Comparison of ENCODE assay signal across 6 cellular contexts in genomic region chr20:64055893-64056638, GRCh38. TPM values are rescaled to one million over a fixed set of nuclear protein-coding genes. Genes with fewer than 3 reads are reported as not detected.
DNase-seq lines count a peak whose midpoint lies in the region; ATAC-seq and TF ChIP-seq lines count a peak whose summit lies in the region.

No MANE protein-coding gene starts in this region.

- DNase-seq in NCI-H226 (peak; percentile 45), glomerular visceral epithelial cell (ENCODE audit: extremely low spot score) (peak; percentile 64), suprapubic skin (ENCODE audit: low spot score in 2 of 2) (no peak), NCI-H2227 (lab: John Stamatoyannopoulos, UW; ENCODE audit: unreplicated experiment) (no peak), mucosa of descending colon (no peak)

- TF ChIP-seq EP300 in suprapubic skin (IDR thresholded peaks at IDR 0.05) = no peak

- peak overlapping the region; percentile 62 for H3K27ac ChIP-seq in suprapubic skin

- intact Hi-C loops in mucosa of descending colon (cut with DNase I, micrococcal nuclease) = no loop called here

- ATAC-seq in HG03139 (IDR thresholded peaks at IDR 0.05; ENCODE audit: unreplicated experiment) (no peak), mucosa of descending colon (no peak)

- TF ChIP-seq CTCF in suprapubic skin (IDR thresholded peaks at IDR 0.05) = no peak
- TF ChIP-seq CTCF in mucosa of descending colon (IDR thresholded peaks at IDR 0.05) = no peak

- 45% methylated on average over 10 of the region's 22 CpGs for WGBS in suprapubic skin

- no peaks in the 10 kb centered on the region for H3K9me3 ChIP-seq in suprapubic skin
- no peaks in the 10 kb centered on the region for H3K9me3 ChIP-seq in mucosa of descending colon

- no peak for TF ChIP-seq POLR2A in suprapubic skin (IDR thresholded peaks at IDR 0.05)

- peaks cover 42% of the 10 kb centered on the region for H3K4me1 ChIP-seq in suprapubic skin
- no peaks in the 10 kb centered on the region for H3K4me1 ChIP-seq in mucosa of descending colon (ENCODE audit: low read depth)

- no peaks in the 10 kb centered on the region for H3K36me3 ChIP-seq in suprapubic skin
- no peaks in the 10 kb centered on the region for H3K36me3 ChIP-seq in mucosa of descending colon (ENCODE audit: low read depth)

- H3K4me3 ChIP-seq in suprapubic skin = no peak overlapping the region
- H3K4me3 ChIP-seq in mucosa of descending colon = no peak overlapping the region

- peaks cover 24% of the 10 kb centered on the region for H3K27me3 ChIP-seq in suprapubic skin

RNA-seq across cellular contexts. Expression of gene SOX18, which starts 6.6 kb away (rescaled TPM):
- total RNA-seq in suprapubic skin (1 to 10 TPM in 3 of 4 donors, under 1 TPM in 1; 0.79 to 8.7 (median 3.3) TPM), mucosa of descending colon (10 to 100 TPM in 2 of 3 donors, 1 to 10 TPM in 1; 4.7 to 20.0 (median 12.6) TPM)

RNA-seq across cellular contexts. Expression of gene TCEA2, which starts 6.9 kb away (rescaled TPM):
- total RNA-seq in suprapubic skin (10 to 100 TPM in 3 of 4 donors, 1 to 10 TPM in 1; 8.6 to 27.9 (median 13.2) TPM), mucosa of descending colon (10 to 100 TPM in 1 of 3 donors, 1 to 10 TPM in 2; 4.1 to 46.1 (median 9.5) TPM)

RNA-seq across cellular contexts. Expression of gene C20orf204, which starts 20.1 kb away (rescaled TPM):
- total RNA-seq in suprapubic skin = 1 to 10 TPM; 1.1 to 5.1 (median 1.8) TPM
- total RNA-seq in mucosa of descending colon = 1 to 10 TPM; 1.0 to 1.8 (median 1.7) TPM

RNA-seq across cellular contexts. Expression of gene RGS19, which starts 23.3 kb away (rescaled TPM):
- total RNA-seq in suprapubic skin (10 to 100 TPM; 14.8 to 18.4 (median 16.2) TPM), mucosa of descending colon (1 to 10 TPM; 4.7 to 6.9 (median 6.5) TPM)

RNA-seq across cellular contexts. Expression of gene OPRL1, which starts 23.8 kb away (rescaled TPM):
- under 1 TPM; 0.45 to 0.68 (median 0.52) TPM for total RNA-seq in suprapubic skin
- under 1 TPM; 0.26 to 0.76 (median 0.39) TPM for total RNA-seq in mucosa of descending colon

Comparison
In these comparisons a context has a peak if more than half of its experiments do, and no peak if none do; other contexts are left out.
1. DNase-seq: peak in NCI-H226 (single experiment) and glomerular visceral epithelial cell (single experiment); none in suprapubic skin (0 of 2), NCI-H2227 (single experiment) and mucosa of descending colon (0 of 3).